Comparison of ENCODE assay signal across 8 cellular contexts in the genomic region with DNA sequence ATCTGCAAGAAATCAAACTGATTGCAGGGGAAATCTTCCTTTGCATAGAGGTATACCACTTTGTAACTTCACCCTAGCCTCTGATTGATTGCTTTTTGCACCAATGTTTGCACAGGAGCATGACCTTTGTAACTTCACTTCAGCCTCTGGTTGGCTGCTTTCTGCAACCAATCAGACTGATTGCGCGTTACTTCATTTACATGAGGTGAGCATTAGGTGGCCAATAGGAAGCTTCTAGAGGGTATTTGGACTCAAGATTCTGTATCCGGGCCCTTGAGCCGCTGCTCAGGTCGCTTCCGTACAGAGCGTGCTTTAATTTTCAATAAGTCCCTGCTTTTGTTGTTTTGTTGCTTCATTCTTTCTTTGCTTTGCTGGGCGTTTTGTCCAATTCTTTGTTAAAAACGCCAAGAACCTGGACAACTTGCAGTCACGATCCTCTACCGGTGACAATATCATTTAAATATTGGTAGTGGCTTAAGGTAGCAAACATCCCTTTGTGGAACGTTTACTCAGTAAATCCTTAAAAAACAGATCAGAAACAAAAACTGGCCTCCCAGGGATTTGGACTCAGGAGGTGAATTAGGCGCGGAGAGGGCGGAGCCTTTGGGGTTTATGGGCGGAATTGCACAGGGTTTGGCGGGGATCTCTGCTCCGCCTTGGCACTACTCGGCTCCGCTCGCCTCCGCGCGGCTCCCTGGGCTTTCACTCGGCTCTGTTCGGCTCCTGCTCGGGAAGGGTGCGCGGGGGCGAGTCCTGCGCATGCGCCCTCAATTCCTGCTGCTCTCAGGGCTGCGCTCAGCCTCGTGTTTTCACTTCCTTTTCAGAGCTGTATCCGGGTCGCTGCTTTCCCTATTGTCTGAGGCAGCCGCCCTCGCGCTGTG. TPM values are rescaled to one million over a fixed set of nuclear protein-coding genes. Genes with fewer than 3 reads are reported as not detected.
DNase-seq lines count a peak whose midpoint lies in the region; ATAC-seq, FAIRE-seq and TF ChIP-seq lines count a peak whose summit lies in the region.

A gene with protein sequence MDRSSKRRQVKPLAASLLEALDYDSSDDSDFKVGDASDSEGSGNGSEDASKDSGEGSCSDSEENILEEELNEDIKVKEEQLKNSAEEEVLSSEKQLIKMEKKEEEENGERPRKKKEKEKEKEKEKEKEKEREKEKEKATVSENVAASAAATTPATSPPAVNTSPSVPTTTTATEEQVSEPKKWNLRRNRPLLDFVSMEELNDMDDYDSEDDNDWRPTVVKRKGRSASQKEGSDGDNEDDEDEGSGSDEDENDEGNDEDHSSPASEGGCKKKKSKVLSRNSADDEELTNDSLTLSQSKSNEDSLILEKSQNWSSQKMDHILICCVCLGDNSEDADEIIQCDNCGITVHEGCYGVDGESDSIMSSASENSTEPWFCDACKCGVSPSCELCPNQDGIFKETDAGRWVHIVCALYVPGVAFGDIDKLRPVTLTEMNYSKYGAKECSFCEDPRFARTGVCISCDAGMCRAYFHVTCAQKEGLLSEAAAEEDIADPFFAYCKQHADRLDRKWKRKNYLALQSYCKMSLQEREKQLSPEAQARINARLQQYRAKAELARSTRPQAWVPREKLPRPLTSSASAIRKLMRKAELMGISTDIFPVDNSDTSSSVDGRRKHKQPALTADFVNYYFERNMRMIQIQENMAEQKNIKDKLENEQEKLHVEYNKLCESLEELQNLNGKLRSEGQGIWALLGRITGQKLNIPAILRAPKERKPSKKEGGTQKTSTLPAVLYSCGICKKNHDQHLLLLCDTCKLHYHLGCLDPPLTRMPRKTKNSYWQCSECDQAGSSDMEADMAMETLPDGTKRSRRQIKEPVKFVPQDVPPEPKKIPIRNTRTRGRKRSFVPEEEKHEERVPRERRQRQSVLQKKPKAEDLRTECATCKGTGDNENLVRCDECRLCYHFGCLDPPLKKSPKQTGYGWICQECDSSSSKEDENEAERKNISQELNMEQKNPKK (plus strand): TSS at position 812 of the 881 bp plus-strand sequence. CDS start 452 bp downstream, outside the sequence.

- no peak for TF ChIP-seq CTCF in BE2C (IDR thresholded peaks at IDR 0.05; ENCODE audit: low read depth, low read length)

- peak; percentile 98 for DNase-seq in BE2C
- peak; percentile 81 for DNase-seq in GM19240 (ENCODE audit: insufficient read length, low spot score)
- peak; percentile 93 to 98 for DNase-seq in NCI-H526 (lab: John Stamatoyannopoulos, UW)
- DNase-seq in activated CD4-positive, alpha-beta T cell treated with anti-CD3 and anti-CD28 coated beads for 48 hours = peak; percentile 97
- DNase-seq in kidney tubule cell (ENCODE audit: low spot score) = peak; percentile 98
- peak; percentile 80 to 93 (median 86) for DNase-seq in stimulated activated CD4-positive, alpha-beta T cell treated with anti-CD3 and anti-CD28 coated beads, Interleukin-1b, Interleukin-23, amount 100 ng/mL, for 24 hours (ENCODE audit: low read depth in 4 of 4, low spot score in 1 of 4)

- ATAC-seq in HG03460 (IDR thresholded peaks at IDR 0.05; ENCODE audit: unreplicated experiment) = peak; percentile 96

- H3K4me1 ChIP-seq in BE2C = peaks cover 4% of the 10 kb centered on the region; the same call in 1 of the 2 replicates

- H3K4me3 ChIP-seq in BE2C (ENCODE audit: low read depth, low read length) = peak within 1 kb of the TSS; percentile 91

- peak; percentile 65 for FAIRE-seq in colon (lab: Jason Lieb, UNC)

- no peaks in the 10 kb centered on the region for H3K9me3 ChIP-seq in BE2C

- peaks cover 20% of the 10 kb centered on the region for H3K36me3 ChIP-seq in BE2C

- no peaks in the 10 kb centered on the region for H3K27me3 ChIP-seq in BE2C

RNA-seq across cellular contexts. Expression of the gene that starts here (rescaled TPM):
- 38.4 TPM for polyA plus RNA-seq in BE2C (2012; ENCODE audit: insufficient read depth, insufficient read length, low read depth)

Comparison
In these comparisons a context has a peak if more than half of its experiments do, and no peak if none do; other contexts are left out.
1. Peak in every context shown above with its lines: DNase-seq, ATAC-seq and H3K4me3 ChIP-seq.